20 cellular contexts compared by ENCODE assay signal in genomic region chr2:59887348-59887747, GRCh38.
DNase-seq lines count a peak whose midpoint lies in the region; ATAC-seq, FAIRE-seq and TF ChIP-seq lines count a peak whose summit lies in the region.
"Had no signal": no experiment of that assay in that cellular context is flagged by ENCODE, and none has a peak within 500 bp of the region (broad histone marks: within the 10 kb centered on the region; RNA-seq: fewer than 3 reads in every experiment).

No MANE protein-coding gene starts in this region.

- no peaks in the 10 kb centered on the region for H3K36me3 Mint-ChIP-seq in CD4-positive, alpha-beta T cell (ENCODE audit: low read depth)
- peaks cover 5% of the 10 kb centered on the region for H3K36me3 Mint-ChIP-seq in activated CD8-positive, alpha-beta T cell treated with anti-CD3 and anti-CD28 coated beads for 36 hours (ENCODE audit: low read depth)
- no peaks in the 10 kb centered on the region for H3K36me3 Mint-ChIP-seq in naive B cell
- H3K36me3 Mint-ChIP-seq: type B pancreatic cell had no signal

- DNase-seq in CD4-positive, alpha-beta T cell = no peak
- no peak for DNase-seq in activated CD8-positive, alpha-beta T cell treated with anti-CD3 and anti-CD28 coated beads for 36 hours
- DNase-seq in naive B cell (no peak), frontal cortex (ENCODE audit: low spot score in 2 of 2) (no peak)
- DNase-seq in stimulated activated CD4-positive, alpha-beta T cell treated with anti-CD3 and anti-CD28 coated beads, Interleukin-1b, Interleukin-23, amount 100 ng/mL, for 48 hours = no peak
- DNase-seq: activated gamma-delta T cell, glutamatergic neuron, left ventricle myocardium inferior, NCI-H1436 treated with DMSO at 0.1 percent for 48 hours, NCI-H2171, occipital lobe, T1000 had no signal

- no peak overlapping the region for H3K4me3 ChIP-seq in HEK293 (ENCODE audit: low read depth, low read length)
- H3K4me3 ChIP-seq: left ventricle myocardium inferior, right atrium auricular region, SK-N-MC had no signal

- no peaks in the 10 kb centered on the region for H3K36me3 ChIP-seq in HEK293 (ENCODE audit: control insufficient read depth in 2 of 2, insufficient read depth in 1 of 2, low read length in 2 of 2)
- H3K36me3 ChIP-seq: left ventricle myocardium inferior, right atrium auricular region had no signal

- intact Hi-C loops in CD4-positive, alpha-beta T cell (cut with DNase I, micrococcal nuclease) = loop anchor here in 1 of 2 experiments (5.0 kb wide), 1 partner anchor 670 kb away; no protein-coding TSS in a partner anchor
- intact Hi-C loops in activated CD8-positive, alpha-beta T cell treated with anti-CD3 and anti-CD28 coated beads for 36 hours (cut with micrococcal nuclease) = loop anchor here (10.0 kb wide), 1 partner anchor 667 kb away; the partner anchor contains the start of gene BCL11A

- peak overlapping the region; percentile 65 for H3K4me3 Mint-ChIP-seq in CD4-positive, alpha-beta T cell
- H3K4me3 Mint-ChIP-seq in activated CD8-positive, alpha-beta T cell treated with anti-CD3 and anti-CD28 coated beads for 36 hours = peak overlapping the region; percentile 38
- peak overlapping the region in 7 of 8 donors; percentile 31 to 82 (median 67) for H3K4me3 Mint-ChIP-seq in naive B cell
- H3K4me3 Mint-ChIP-seq: type B pancreatic cell had no signal

- no peak for ATAC-seq in CD4-positive, alpha-beta T cell (ENCODE audit: poor library complexity)
- ATAC-seq in activated CD8-positive, alpha-beta T cell treated with anti-CD3 and anti-CD28 coated beads for 36 hours = no peak
- ATAC-seq in naive B cell (ENCODE audit: low read depth in 2 of 2) (no peak), HG03045 (IDR thresholded peaks at IDR 0.05; ENCODE audit: unreplicated experiment) (no peak), GM18868 (IDR thresholded peaks at IDR 0.05; ENCODE audit: unreplicated experiment) (no peak)
- ATAC-seq: Panc1 had no signal

- H3K27me3 Mint-ChIP-seq in CD4-positive, alpha-beta T cell = no peaks in the 10 kb centered on the region
- H3K27me3 Mint-ChIP-seq in activated CD8-positive, alpha-beta T cell treated with anti-CD3 and anti-CD28 coated beads for 36 hours = no peaks in the 10 kb centered on the region
- no peaks in the 10 kb centered on the region for H3K27me3 Mint-ChIP-seq in naive B cell
- H3K27me3 Mint-ChIP-seq: type B pancreatic cell had no signal

- TF ChIP-seq CTCF in CD4-positive, alpha-beta T cell (IDR thresholded peaks at IDR 0.05) = no peak
- no peak for TF ChIP-seq CTCF in HEK293 (tag by site-specific recombination; IDR thresholded peaks at IDR 0.05)
- TF ChIP-seq CTCF in activated CD8-positive, alpha-beta T cell treated with anti-CD3 and anti-CD28 coated beads for 36 hours (IDR thresholded peaks at IDR 0.05) = no peak

- H3K27ac Mint-ChIP-seq in CD4-positive, alpha-beta T cell = peak overlapping the region; percentile 77
- peak overlapping the region; percentile 60 for H3K27ac Mint-ChIP-seq in activated CD8-positive, alpha-beta T cell treated with anti-CD3 and anti-CD28 coated beads for 36 hours
- H3K27ac Mint-ChIP-seq in naive B cell = peak overlapping the region; percentile 3 to 97 (median 78)
- H3K27ac Mint-ChIP-seq: type B pancreatic cell had no signal

- CTCF ChIA-PET in CD4-positive, alpha-beta T cell (lab: Charles Lee) = no interaction called here
- CTCF ChIA-PET in HEK293 (lab: Yijun Ruan, JAX) = interaction anchor here (0.6 kb wide), 1 partner anchor 138 kb away, joined by 3 read pairs; no protein-coding TSS in a partner anchor
- CTCF ChIA-PET in activated CD8-positive, alpha-beta T cell treated with anti-CD3 and anti-CD28 coated beads for 36 hours (lab: Charles Lee) = no interaction called here

- peak overlapping the region; percentile 5 for H3K27ac ChIP-seq in CD4-positive, alpha-beta T cell (ENCODE audit: low read depth, low read length)
- no peak overlapping the region for H3K27ac ChIP-seq in HEK293 (ENCODE audit: extremely low read depth, low read depth, low read length)
- H3K27ac ChIP-seq: left ventricle myocardium inferior, right atrium auricular region, SK-N-MC had no signal

- no peaks in the 10 kb centered on the region for H3K4me1 ChIP-seq in HEK293 (ENCODE audit: control insufficient read depth, insufficient read depth, low read length)
- H3K4me1 ChIP-seq: right atrium auricular region had no signal

- H3K9me3 Mint-ChIP-seq in CD4-positive, alpha-beta T cell = no peaks in the 10 kb centered on the region
- peaks cover 4% of the 10 kb centered on the region for H3K9me3 Mint-ChIP-seq in activated CD8-positive, alpha-beta T cell treated with anti-CD3 and anti-CD28 coated beads for 36 hours
- H3K9me3 Mint-ChIP-seq in naive B cell = no peaks in the 10 kb centered on the region
- H3K9me3 Mint-ChIP-seq: type B pancreatic cell had no signal

- FAIRE-seq in frontal cortex (lab: Jason Lieb, UNC) = no peak
- FAIRE-seq: H54 had no signal

- peaks cover 54% of the 10 kb centered on the region for H3K4me1 Mint-ChIP-seq in CD4-positive, alpha-beta T cell (ENCODE audit: low read depth)
- peaks cover 43% of the 10 kb centered on the region for H3K4me1 Mint-ChIP-seq in activated CD8-positive, alpha-beta T cell treated with anti-CD3 and anti-CD28 coated beads for 36 hours (ENCODE audit: low read depth)
- peaks cover 22 to 50% (median 43%) of the 10 kb centered on the region in 3 donors for H3K4me1 Mint-ChIP-seq in naive B cell

- no peaks in the 10 kb centered on the region for H3K9me3 ChIP-seq in CD4-positive, alpha-beta T cell (ENCODE audit: control insufficient read depth, low read length)
- no peaks in the 10 kb centered on the region for H3K9me3 ChIP-seq in HEK293 (ENCODE audit: control insufficient read depth, insufficient read depth, low read depth, low read length)
- H3K9me3 ChIP-seq: left ventricle myocardium inferior, right atrium auricular region had no signal

- POLR2A ChIA-PET in CD4-positive, alpha-beta T cell (lab: Charles Lee) = interaction anchor here (1.0 to 1.5 kb wide), 5 partner anchors 9 to 663 kb away, joined by 3 to 8 read pairs (median 4); no protein-coding TSS in a partner anchor
- POLR2A ChIA-PET in HEK293 (lab: Yijun Ruan, JAX) = interaction anchor here (0.6 kb wide), 1 partner anchor 54 kb away, joined by 4 read pairs; no protein-coding TSS in a partner anchor
- POLR2A ChIA-PET in activated CD8-positive, alpha-beta T cell treated with anti-CD3 and anti-CD28 coated beads for 36 hours (lab: Charles Lee) = interaction anchor here (1.5 to 1.7 kb wide), 2 partner anchors 22 to 28 kb away, joined by 5 to 6 read pairs; no protein-coding TSS in a partner anchor

- H3K27me3 ChIP-seq in CD4-positive, alpha-beta T cell (ENCODE audit: control insufficient read depth, insufficient read depth, low read length) = no peaks in the 10 kb centered on the region
- H3K27me3 ChIP-seq: right atrium auricular region had no signal

TF ChIP-seq in HEK293, 187 proteins besides CTCF, POLR2A, EP300 and RAD21:
- no peak for TF ChIP-seq ZNF548 (tag by site-specific recombination; IDR thresholded peaks at IDR 0.05)
- peak; percentile 67 for TF ChIP-seq GLIS1 (tag by site-specific recombination; IDR thresholded peaks at IDR 0.05)
